In the genomic region with DNA sequence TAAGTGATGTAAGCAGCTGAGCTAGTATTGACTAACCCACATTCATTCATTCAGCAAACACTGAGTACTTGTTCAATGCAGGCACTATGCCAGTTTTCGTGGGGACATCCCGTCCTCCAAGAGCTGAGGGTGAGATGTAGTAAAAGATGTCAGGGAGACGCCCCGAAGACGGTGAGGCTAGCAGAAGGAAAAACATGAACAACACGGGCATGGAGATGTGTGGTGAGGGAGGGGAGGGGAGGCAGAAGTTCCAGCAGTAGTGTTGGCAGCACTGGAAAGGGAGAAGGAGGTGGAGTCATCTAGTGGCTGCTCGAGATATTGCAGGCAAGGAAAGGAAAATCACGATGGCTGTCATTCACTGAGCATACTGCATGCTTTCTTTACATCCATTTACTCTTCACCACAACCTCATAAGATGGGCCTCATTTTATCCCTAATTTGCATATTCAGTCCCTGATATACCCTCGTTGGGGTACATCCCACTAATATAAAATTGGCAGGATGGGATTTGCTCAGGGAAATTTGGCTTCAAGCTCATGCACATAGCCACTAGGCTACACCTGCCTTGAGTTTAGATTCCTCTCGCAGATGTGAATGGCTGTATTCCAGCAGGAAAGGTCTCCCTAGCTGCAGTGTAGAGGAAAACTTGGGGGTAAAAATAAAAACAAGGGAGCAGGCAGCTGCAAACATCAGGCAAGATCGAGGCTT, we compare ENCODE assay signal across 8 cellular contexts. TPM values are rescaled to one million over a fixed set of nuclear protein-coding genes. Genes with fewer than 3 reads are reported as not detected.
DNase-seq lines count a peak whose midpoint lies in the region; ATAC-seq and TF ChIP-seq lines count a peak whose summit lies in the region.

No MANE protein-coding gene starts in this region.

- H3K4me1 ChIP-seq in hepatocyte (ENCODE audit: insufficient read depth) (peaks cover 10% of the 10 kb centered on the region), sigmoid colon (peaks cover 0 to 12% (median 11%) of the 10 kb centered on the region in 4 donors)

- H3K27ac ChIP-seq in hepatocyte (no peak overlapping the region), sigmoid colon (no peak overlapping the region)

- WGBS in hepatocyte (ENCODE audit: low lambda C conversion rate, missing lambda C conversion rate): 20% methylated on average over 11 of the region's 11 CpGs
- whole genome bisulfite sequencing in sigmoid colon, 2 donors: 11 to 19% methylated on average over 11 of the region's 11 CpGs

- no peaks in the 10 kb centered on the region for H3K79me2 ChIP-seq in hepatocyte

- ATAC-seq in GM18909 (IDR thresholded peaks at IDR 0.05; ENCODE audit: poor library complexity, unreplicated experiment): peak; percentile 57
- no peak for ATAC-seq in HG03097 (IDR thresholded peaks at IDR 0.05; ENCODE audit: low FRiP score, unreplicated experiment)

- H3K27me3 ChIP-seq in hepatocyte: no peaks in the 10 kb centered on the region
- H3K27me3 ChIP-seq in sigmoid colon: no peaks in the 10 kb centered on the region

- TF ChIP-seq EP300 in sigmoid colon (IDR thresholded peaks at IDR 0.05): no peak

- peak overlapping the region; percentile 52 for H3K4me2 ChIP-seq in hepatocyte

- in situ Hi-C loops in SK-MEL-5 (cut with HindIII; ENCODE audit: low pct_unique_long_range_greater_than_20kb, low sequenced_read_pairs): no loop called here

- TF ChIP-seq CTCF in hepatocyte (IDR thresholded peaks at IDR 0.05; ENCODE audit: poor library complexity) (peak; percentile 76), sigmoid colon (IDR thresholded peaks at IDR 0.05) (peak; percentile 81 to 95 (median 92))

- H3K9me3 ChIP-seq in hepatocyte (ENCODE audit: low read depth): no peaks in the 10 kb centered on the region
- peaks cover 0 to 3% (median 0%) of the 10 kb centered on the region in 4 donors for H3K9me3 ChIP-seq in sigmoid colon

- H3K9me2 ChIP-seq in hepatocyte (replicated peaks; ENCODE audit: insufficient read depth): no peaks in the 10 kb centered on the region

- H2AFZ ChIP-seq in hepatocyte: no peak overlapping the region

- H3K36me3 ChIP-seq in hepatocyte (replicated peaks; ENCODE audit: insufficient read depth, low read depth) (no peaks in the 10 kb centered on the region), sigmoid colon (no peaks in the 10 kb centered on the region)

- TF ChIP-seq POLR2A in sigmoid colon (IDR thresholded peaks at IDR 0.05): no peak

- peak in 8 of 14 donors; percentile 7 to 55 (median 32) for DNase-seq in C1 segment of cervical spinal cord (lab: John Stamatoyannopoulos, UW)
- DNase-seq in Kasumi-1 (lab: John Stamatoyannopoulos, UW): peak; percentile 87 to 90
- DNase-seq in SK-MEL-5 (ENCODE audit: low read depth, low spot score): peak; percentile 78
- peak; percentile 77 for DNase-seq in astrocyte of the hippocampus (ENCODE audit: low read depth, low spot score)
- peak; percentile 79 for DNase-seq in hepatocyte (ENCODE audit: low spot score)
- DNase-seq in sigmoid colon: no peak

- intact Hi-C loops in sigmoid colon (cut with DNase I): no loop called here

- H3K4me3 ChIP-seq in hepatocyte (no peak overlapping the region), sigmoid colon (no peak overlapping the region)

- H4K20me1 ChIP-seq in hepatocyte (ENCODE audit: insufficient read depth, poor library complexity, severe bottlenecking): no peaks in the 10 kb centered on the region

RNA-seq across cellular contexts. Expression of a gene that starts 14.5 kb away (rescaled TPM):
- total RNA-seq in SK-MEL-5 (2014; rRNA removed; shearing (Covaris generic)): not detected in 2 replicates
- polyA plus RNA-seq in SK-MEL-5 (2015; cell fraction: cytosol; rRNA removed): not detected in 2 replicates
- not detected in 2 replicates for polyA plus RNA-seq in SK-MEL-5 (2015; cell fraction: nucleus; rRNA removed)
- total RNA-seq in hepatocyte (0.37 TPM in 1 of 2 replicates, not detected in the other), sigmoid colon (not detected)
- polyA plus RNA-seq in hepatocyte (0.71 TPM in 1 of 2 replicates, not detected in the other), sigmoid colon (100 to 1,000 TPM in 1 of 3 donors, 10 to 100 TPM in 2; 31.9 to 291 (median 35.4) TPM)

RNA-seq across cellular contexts. Expression of a gene that starts 38.1 kb away (rescaled TPM):
- not detected in 2 replicates for total RNA-seq in SK-MEL-5 (2014; rRNA removed; shearing (Covaris generic))
- polyA plus RNA-seq in SK-MEL-5 (2015; cell fraction: cytosol; rRNA removed): not detected in 2 replicates
- polyA plus RNA-seq in SK-MEL-5 (2015; cell fraction: nucleus; rRNA removed): not detected in 2 replicates
- total RNA-seq in hepatocyte (0.83 and 2.6 TPM in 2 replicates), sigmoid colon (1 to 10 TPM in 1 of 4 donors, not detected in 3; 1.4 TPM)
- polyA plus RNA-seq in hepatocyte (3.9 and 7.3 TPM in 2 replicates), sigmoid colon (not detected)

RNA-seq across cellular contexts. Expression of a gene that starts 56.6 kb away (rescaled TPM):
- 0.13 TPM in 2 replicates for total RNA-seq in SK-MEL-5 (2014; rRNA removed; shearing (Covaris generic))
- polyA plus RNA-seq in SK-MEL-5 (2015; cell fraction: cytosol; rRNA removed): 0.08 and 0.13 TPM in 2 replicates
- polyA plus RNA-seq in SK-MEL-5 (2015; cell fraction: nucleus; rRNA removed): not detected in 2 replicates
- total RNA-seq in hepatocyte (0.08 and 0.13 TPM in 2 replicates), sigmoid colon (1 to 10 TPM; 2.3 to 3.9 (median 3.2) TPM)
- polyA plus RNA-seq in hepatocyte (0.68 TPM in 1 of 2 replicates, not detected in the other), sigmoid colon (1 to 10 TPM in 2 of 3 donors, not detected in 1; 1.2 to 1.4 TPM)
